Comparison of ENCODE assay signal across 8 cellular contexts in genomic region chr18:79007440-79007839, GRCh38. TPM values are rescaled to one million over a fixed set of nuclear protein-coding genes. Genes with fewer than 3 reads are reported as not detected.
"Had no signal": no experiment of that assay in that cellular context is flagged by ENCODE, and none has a peak within 500 bp of the region (broad histone marks: within the 10 kb centered on the region; RNA-seq: fewer than 3 reads in every experiment).

No MANE protein-coding gene starts in this region.

- H3K9ac ChIP-seq: GM23248 had no signal

- H3K27ac Mint-ChIP-seq: IgD-negative memory B cell had no signal

- DNase-seq: GM23248, GOT3, H7, HCEC 1CT, KG1 had no signal

- H3K36me3 Mint-ChIP-seq: IgD-negative memory B cell had no signal

- H3K9me3 Mint-ChIP-seq: IgD-negative memory B cell had no signal

- H3K27ac ChIP-seq: GM23248 had no signal

- FAIRE-seq: HTR-8/SVneo had no signal

- H3K27me3 Mint-ChIP-seq: IgD-negative memory B cell had no signal

- H3K4me3 ChIP-seq: GM23248 had no signal

- H3K4me1 Mint-ChIP-seq: IgD-negative memory B cell had no signal

- H2AFZ ChIP-seq: GM23248 had no signal

RNA-seq across cellular contexts. Expression of gene SALL3, which starts 27.8 kb away (rescaled TPM):
- total RNA-seq: GM23248, HT-29 had no signal
- polyA plus RNA-seq: GM23248, IgD-negative memory B cell had no signal
